ENCODE assay signal across 15 cellular contexts in genomic region chr2:138649571-138649970, GRCh38.
DNase-seq lines count a peak whose midpoint lies in the region; ATAC-seq and TF ChIP-seq lines count a peak whose summit lies in the region.
"Had no signal": no experiment of that assay in that cellular context is flagged by ENCODE, and none has a peak within 500 bp of the region (broad histone marks: within the 10 kb centered on the region; RNA-seq: fewer than 3 reads in every experiment).

No MANE protein-coding gene starts in this region.

- TF ChIP-seq POLR2A in esophagus muscularis mucosa (IDR thresholded peaks at IDR 0.05; ENCODE audit: low read depth): no peak

- H3K9me2 ChIP-seq in GM23338 (ENCODE audit: insufficient read depth): peaks cover 8% of the 10 kb centered on the region; the same call in 1 of the 2 replicates

- no peak overlapping the region for H3K27ac ChIP-seq in GM23338 (ENCODE audit: low read depth)
- H3K27ac ChIP-seq in esophagus muscularis mucosa (replicated peaks in 1 of 4): no peak overlapping the region

- no peak for TF ChIP-seq EP300 in esophagus muscularis mucosa (IDR thresholded peaks at IDR 0.05)

- no peaks in the 10 kb centered on the region for H3K27me3 Mint-ChIP-seq in GM23338 (ENCODE audit: insufficient read depth, low read depth, poor library complexity)
- H3K27me3 Mint-ChIP-seq in activated naive CD8-positive, alpha-beta T cell treated with anti-CD3 and anti-CD28 coated beads, Interleukin-2, amount 50 U/mL, for 24 hours: peaks cover 5% of the 10 kb centered on the region

- no peaks in the 10 kb centered on the region for H3K36me3 ChIP-seq in GM23338 (ENCODE audit: insufficient read depth)
- no peaks in the 10 kb centered on the region for H3K36me3 ChIP-seq in esophagus muscularis mucosa

- H3K4me2 ChIP-seq in GM23338: peak overlapping the region; percentile 64

- H3K4me3 ChIP-seq in GM23338: no peak overlapping the region
- no peak overlapping the region for H3K4me3 ChIP-seq in esophagus muscularis mucosa

- H3K79me2 ChIP-seq in GM23338 (replicated peaks; ENCODE audit: insufficient read depth): no peaks in the 10 kb centered on the region

- peaks cover 25% of the 10 kb centered on the region for H3K4me1 Mint-ChIP-seq in GM23338
- H3K4me1 Mint-ChIP-seq in activated naive CD8-positive, alpha-beta T cell treated with anti-CD3 and anti-CD28 coated beads, Interleukin-2, amount 50 U/mL, for 24 hours: no peaks in the 10 kb centered on the region
- H3K4me1 Mint-ChIP-seq: B cell had no signal

- ATAC-seq in GM23338 (no peak), HG02885 (IDR thresholded peaks at IDR 0.05; ENCODE audit: poor library complexity, unreplicated experiment) (no peak)
- no peak for ATAC-seq in activated naive CD8-positive, alpha-beta T cell treated with anti-CD3 and anti-CD28 coated beads, Interleukin-2, amount 50 U/mL, for 24 hours
- ATAC-seq: HepG2 had no signal

- no peaks in the 10 kb centered on the region for H4K20me1 ChIP-seq in GM23338 (replicated peaks; ENCODE audit: insufficient read depth)

- intact Hi-C loops in esophagus muscularis mucosa (cut with DNase I): no loop called here

- no peaks in the 10 kb centered on the region for H3F3A ChIP-seq in GM23338 (replicated peaks; ENCODE audit: low read depth)

- DNase-seq in A172 (ENCODE audit: low spot score) (peak; percentile 23), GM23338 (ENCODE audit: low spot score) (no peak), NCI-H226 (peak; percentile 73), esophagus muscularis mucosa (ENCODE audit: extremely low spot score) (peak; percentile 34), NCI-H2081 treated with DMSO at 0.1 percent for 48 hours (lab: John Stamatoyannopoulos, UW) (no peak)
- no peak for DNase-seq in activated naive CD8-positive, alpha-beta T cell treated with anti-CD3 and anti-CD28 coated beads, Interleukin-2, amount 50 U/mL, for 24 hours
- DNase-seq in stimulated activated CD8-positive, alpha-beta memory T cell treated with anti-CD3 and anti-CD28 coated beads, Interleukin-4, amount 100 ng/mL, for 48 hours: no peak
- DNase-seq: C1 segment of cervical spinal cord; Calu3; CD4-positive, alpha-beta T cell; DMS 273 treated with DMSO at 0.1 percent for 48 hours; H7 had no signal

- TF ChIP-seq CTCF in GM23338 (conservative IDR thresholded peaks at IDR 0.05; ENCODE audit: low read depth in 2 of 2) (no peak), esophagus muscularis mucosa (IDR thresholded peaks at IDR 0.05) (no peak)

- peaks cover 18% of the 10 kb centered on the region for H3K4me1 ChIP-seq in GM23338 (ENCODE audit: insufficient read depth)
- no peaks in the 10 kb centered on the region for H3K4me1 ChIP-seq in esophagus muscularis mucosa

- H3K27ac Mint-ChIP-seq in GM23338: no peak overlapping the region
- no peak overlapping the region for H3K27ac Mint-ChIP-seq in activated naive CD8-positive, alpha-beta T cell treated with anti-CD3 and anti-CD28 coated beads, Interleukin-2, amount 50 U/mL, for 24 hours
- H3K27ac Mint-ChIP-seq: B cell; CD4-positive, alpha-beta T cell had no signal

- no peaks in the 10 kb centered on the region for H3K27me3 ChIP-seq in GM23338 (ENCODE audit: insufficient read depth)
- H3K27me3 ChIP-seq in esophagus muscularis mucosa: no peaks in the 10 kb centered on the region

- 78% methylated on average over 1 of the region's 1 CpG for WGBS in esophagus muscularis mucosa

- no peaks in the 10 kb centered on the region for H3K9me3 Mint-ChIP-seq in GM23338
- H3K9me3 Mint-ChIP-seq in activated naive CD8-positive, alpha-beta T cell treated with anti-CD3 and anti-CD28 coated beads, Interleukin-2, amount 50 U/mL, for 24 hours: no peaks in the 10 kb centered on the region
- H3K9me3 Mint-ChIP-seq: CD4-positive, alpha-beta T cell had no signal

- H3K4me3 Mint-ChIP-seq in GM23338: no peak overlapping the region
- H3K4me3 Mint-ChIP-seq in activated naive CD8-positive, alpha-beta T cell treated with anti-CD3 and anti-CD28 coated beads, Interleukin-2, amount 50 U/mL, for 24 hours: no peak overlapping the region
- H3K4me3 Mint-ChIP-seq: B cell; CD4-positive, alpha-beta T cell had no signal

- H3K9me3 ChIP-seq in esophagus muscularis mucosa: no peaks in the 10 kb centered on the region

- peak overlapping the region; percentile 2; the same call in 1 of the 2 replicates for H2AFZ ChIP-seq in GM23338

- H3K36me3 Mint-ChIP-seq in GM23338 (ENCODE audit: low read depth): no peaks in the 10 kb centered on the region
- no peaks in the 10 kb centered on the region for H3K36me3 Mint-ChIP-seq in activated naive CD8-positive, alpha-beta T cell treated with anti-CD3 and anti-CD28 coated beads, Interleukin-2, amount 50 U/mL, for 24 hours (ENCODE audit: low read depth)

TF ChIP-seq in GM23338, 12 proteins besides CTCF, POLR2A, EP300 and RAD21:
- TF ChIP-seq ZNF462 (CRISPR knock-in tag; IDR thresholded peaks at IDR 0.05) (no peak), STAT1 (IDR thresholded peaks at IDR 0.05; ENCODE audit: unreplicated experiment) (no peak), JUNB (IDR thresholded peaks at IDR 0.05; ENCODE audit: unreplicated experiment) (no peak), POLR2AphosphoS5 (IDR thresholded peaks at IDR 0.05; ENCODE audit: low read depth) (no peak)

Comparison
In these comparisons a context has a peak if more than half of its experiments do, and no peak if none do; other contexts are left out.
1. DNase-seq: peak in A172 (single experiment), NCI-H226 (single experiment) and esophagus muscularis mucosa (single experiment); none in GM23338 (single experiment), activated naive CD8-positive, alpha-beta T cell treated with anti-CD3 and anti-CD28 coated beads, Interleukin-2, amount 50 U/mL, for 24 hours (single experiment), stimulated activated CD8-positive, alpha-beta memory T cell treated with anti-CD3 and anti-CD28 coated beads, Interleukin-4, amount 100 ng/mL, for 48 hours (single experiment) and NCI-H2081 treated with DMSO at 0.1 percent for 48 hours (single experiment).